Comparison of ENCODE assay signal across 1 cellular context in genomic region chr11:7154881-7155344, GRCh38.
TF ChIP-seq lines count a peak whose summit lies in the region.

No MANE protein-coding gene starts in this region.

TF ChIP-seq in SK-N-SH, 30 proteins besides CTCF, POLR2A, EP300 and RAD21 (continued from another document):
- TF ChIP-seq GABPA (IDR thresholded peaks at IDR 0.05; ENCODE audit: low read depth) (no peak), MEF2A (IDR thresholded peaks at IDR 0.05; ENCODE audit: borderline replicate concordance, low read depth) (no peak), USF2 (IDR thresholded peaks at IDR 0.05; ENCODE audit: borderline replicate concordance, low read depth, low read length) (no peak), TCF12 (IDR thresholded peaks at IDR 0.05) (peak; percentile 60; the same call in 1 of the 2 replicates)
